ENCODE assay signal across 8 cellular contexts in genomic region chr2:74464406-74464805, GRCh38. TPM values are rescaled to one million over a fixed set of nuclear protein-coding genes. Genes with fewer than 3 reads are reported as not detected.
DNase-seq lines count a peak whose midpoint lies in the region; ATAC-seq and TF ChIP-seq lines count a peak whose summit lies in the region.

No MANE protein-coding gene starts in this region.

- peak overlapping the region; percentile 83 for H3K9ac ChIP-seq in rectal smooth muscle tissue (ENCODE audit: low read length)

- ATAC-seq in GM19023 (IDR thresholded peaks at IDR 0.05; ENCODE audit: unreplicated experiment) (peak; percentile 2), HG03097 (IDR thresholded peaks at IDR 0.05; ENCODE audit: low FRiP score, unreplicated experiment) (no peak)

- H3K4me3 ChIP-seq in SJCRH30 (peak overlapping the region; percentile 83), fibroblast of the aortic adventitia (ENCODE audit: low read depth, low read length) (peak overlapping the region; percentile 83), rectal smooth muscle tissue (ENCODE audit: low read length) (peak overlapping the region; percentile 86)

- peaks cover 4% of the 10 kb centered on the region; the same call in 1 of the 2 replicates for H3K36me3 ChIP-seq in SJCRH30
- peaks cover 14% of the 10 kb centered on the region for H3K36me3 ChIP-seq in rectal smooth muscle tissue (ENCODE audit: control insufficient read depth, insufficient read depth, low read length)

- H3K27me3 ChIP-seq in SJCRH30 (no peaks in the 10 kb centered on the region), rectal smooth muscle tissue (ENCODE audit: control insufficient read depth, insufficient read depth, low read length) (no peaks in the 10 kb centered on the region)

- H3K4me1 ChIP-seq in SJCRH30 (0 out of 2 replicates have a peak, but pooled peaks cover 6% of the 10 kb centered on the region), rectal smooth muscle tissue (ENCODE audit: control insufficient read depth, insufficient read depth, low read length) (peaks cover 6% of the 10 kb centered on the region)

- H3K27ac ChIP-seq in SJCRH30 (peak overlapping the region; percentile 2; the same call in 1 of the 2 replicates), rectal smooth muscle tissue (ENCODE audit: low read depth, low read length) (peak overlapping the region; percentile 68)

- TF ChIP-seq CTCF in fibroblast of the aortic adventitia (IDR thresholded peaks at IDR 0.05; ENCODE audit: insufficient read depth, low read length): no peak

- H3K9me3 ChIP-seq in SJCRH30 (replicated peaks): no peaks in the 10 kb centered on the region

- DNase-seq in SJCRH30: no peak
- DNase-seq in fibroblast of the aortic adventitia (ENCODE audit: low read depth): no peak
- DNase-seq in ecto neural progenitor cell (ENCODE audit: low spot score): no peak
- DNase-seq in mesenteric fat pad (ENCODE audit: low spot score): no peak
- no peak for DNase-seq in NCI-H1092 (lab: John Stamatoyannopoulos, UW)

RNA-seq across cellular contexts. Expression of gene MOGS, which starts 0.8 kb away (rescaled TPM):
- 51.7 and 52.8 TPM in 2 replicates for total RNA-seq in SJCRH30 (2014; rRNA removed; shearing (Covaris generic))
- total RNA-seq in fibroblast of the aortic adventitia (ENCODE audit: low replicate concordance) (15.2 and 25.3 TPM in 2 replicates), mesenteric fat pad (45.6 TPM)

RNA-seq across cellular contexts. Expression of gene WBP1, which starts 6.2 kb away (rescaled TPM):
- 40.7 and 40.8 TPM in 2 replicates for total RNA-seq in SJCRH30 (2014; rRNA removed; shearing (Covaris generic))
- total RNA-seq in fibroblast of the aortic adventitia (ENCODE audit: low replicate concordance): 24.4 and 27.6 TPM in 2 replicates
- total RNA-seq in mesenteric fat pad: 45.5 TPM

RNA-seq across cellular contexts. Expression of gene MRPL53, which starts 8.1 kb away (rescaled TPM):
- total RNA-seq in SJCRH30 (2014; rRNA removed; shearing (Covaris generic)): 49.6 and 62.0 TPM in 2 replicates
- total RNA-seq in fibroblast of the aortic adventitia (ENCODE audit: low replicate concordance): 19.3 and 30.2 TPM in 2 replicates
- 102 TPM for total RNA-seq in mesenteric fat pad

RNA-seq across cellular contexts. Expression of gene INO80B, which starts 9.5 kb away (rescaled TPM):
- total RNA-seq in SJCRH30 (2014; rRNA removed; shearing (Covaris generic)): 9.0 and 14.2 TPM in 2 replicates
- 13.5 and 28.0 TPM in 2 replicates for total RNA-seq in fibroblast of the aortic adventitia (ENCODE audit: low replicate concordance)
- 30.6 TPM for total RNA-seq in mesenteric fat pad

RNA-seq across cellular contexts. Expression of gene CCDC142, which starts 18.4 kb away (rescaled TPM):
- 22.0 and 24.0 TPM in 2 replicates for total RNA-seq in SJCRH30 (2014; rRNA removed; shearing (Covaris generic))
- total RNA-seq in fibroblast of the aortic adventitia (ENCODE audit: low replicate concordance) (25.4 and 27.7 TPM in 2 replicates), mesenteric fat pad (9.1 TPM)
